ENCODE assay signal across 24 cellular contexts in the genomic region with DNA sequence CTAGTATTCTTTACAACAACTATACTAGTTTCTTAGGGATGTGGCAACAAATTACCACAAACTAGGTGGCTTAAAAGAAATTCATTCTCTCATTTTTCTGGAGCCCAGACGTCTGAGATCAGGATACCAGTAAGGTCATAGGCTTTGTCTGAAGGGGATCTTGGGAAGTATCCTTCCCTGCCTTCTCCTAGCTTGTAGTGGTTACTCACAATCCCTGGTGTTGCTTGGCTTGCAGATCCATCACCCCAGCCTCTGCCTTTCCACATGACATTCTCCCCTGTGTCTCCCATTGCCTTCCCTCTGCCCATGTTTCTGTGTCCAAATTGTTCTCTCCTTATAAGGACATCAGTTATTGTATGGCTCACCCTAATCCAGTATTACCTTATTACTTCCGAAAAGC. TPM values are rescaled to one million over a fixed set of nuclear protein-coding genes. Genes with fewer than 3 reads are reported as not detected.
DNase-seq lines count a peak whose midpoint lies in the region; ATAC-seq and TF ChIP-seq lines count a peak whose summit lies in the region.
"Had no signal": no experiment of that assay in that cellular context is flagged by ENCODE, and none has a peak within 500 bp of the region (broad histone marks: within the 10 kb centered on the region; RNA-seq: fewer than 3 reads in every experiment).

No MANE protein-coding gene starts in this region.

- H3K4me3 ChIP-seq in breast epithelium (no peak overlapping the region), lower lobe of right lung (no peak overlapping the region)
- H3K4me3 ChIP-seq in CD8-positive, alpha-beta memory T cell (ENCODE audit: low read length) = no peak overlapping the region
- H3K4me3 ChIP-seq: colonic mucosa, heart right ventricle, left lung, tibial artery had no signal

- DNase-seq in MCF 10A (ENCODE audit: unreplicated experiment) (no peak), breast epithelium (ENCODE audit: low spot score in 2 of 2) (no peak), chondrocyte (ENCODE audit: low spot score) (no peak), lower lobe of right lung (no peak)
- DNase-seq in CD8-positive, alpha-beta memory T cell = no peak
- DNase-seq: activated CD4-positive, alpha-beta memory T cell treated with anti-CD3 and anti-CD28 coated beads for 36 hours; activated gamma-delta T cell treated with Interleukin-2 at 50 U/mL for 16 hours; brain microvascular endothelial cell; colonic mucosa; H7; heart right ventricle; left lung; NCI-H1694 treated with DMSO at 0.1 percent for 48 hours; NCI-H2171 treated with DMSO at 0.1 percent for 48 hours; NCI-H526 treated with DMSO at 0.1 percent for 48 hours; stimulated activated CD4-positive, alpha-beta T cell treated with anti-CD3 and anti-CD28 coated beads, Interleukin-4, amount 100 ng/mL, for 1 hour; stimulated activated naive CD4-positive, alpha-beta T cell; tibial artery had no signal

- H3K27me3 Mint-ChIP-seq in MCF 10A (ENCODE audit: insufficient read depth, unreplicated experiment) = no peaks in the 10 kb centered on the region
- no peaks in the 10 kb centered on the region for H3K27me3 Mint-ChIP-seq in chondrocyte (ENCODE audit: low read depth)
- no peaks in the 10 kb centered on the region for H3K27me3 Mint-ChIP-seq in nephron (ENCODE audit: low read depth)
- peaks cover 10 to 18% of the 10 kb centered on the region in 2 donors for H3K27me3 Mint-ChIP-seq in CD8-positive, alpha-beta memory T cell
- H3K27me3 Mint-ChIP-seq: progenitor cell of endocrine pancreas had no signal

- H3K9me3 Mint-ChIP-seq in MCF 10A (ENCODE audit: unreplicated experiment) (peaks cover 6% of the 10 kb centered on the region), chondrocyte (ENCODE audit: low read depth) (peaks cover 14% of the 10 kb centered on the region), nephron (peaks cover 7% of the 10 kb centered on the region)
- peaks cover 0 to 6% (median 3%) of the 10 kb centered on the region in 5 donors for H3K9me3 Mint-ChIP-seq in CD8-positive, alpha-beta memory T cell
- H3K9me3 Mint-ChIP-seq: neural crest cell had no signal

- no peak for TF ChIP-seq POLR2A in breast epithelium (IDR thresholded peaks at IDR 0.05)

- intact Hi-C loops in MCF 10A (cut with micrococcal nuclease) (no loop called here), breast epithelium (cut with DNase I; ENCODE audit: low total_unique reads) (no loop called here), lower lobe of right lung (cut with DNase I) (no loop called here)

- H3K27me3 ChIP-seq in breast epithelium = no peaks in the 10 kb centered on the region
- H3K27me3 ChIP-seq in lower lobe of right lung (ENCODE audit: low read depth) = no peaks in the 10 kb centered on the region
- no peaks in the 10 kb centered on the region for H3K27me3 ChIP-seq in CD8-positive, alpha-beta memory T cell (ENCODE audit: insufficient read depth, low read length, poor library complexity, severe bottlenecking)
- H3K27me3 ChIP-seq: brain microvascular endothelial cell, colonic mucosa, heart right ventricle, left lung, tibial artery had no signal

- TF ChIP-seq CTCF in MCF 10A (IDR thresholded peaks at IDR 0.05; ENCODE audit: unreplicated experiment) (no peak), breast epithelium (IDR thresholded peaks at IDR 0.05) (no peak), chondrocyte (IDR thresholded peaks at IDR 0.05) (no peak), nephron (IDR thresholded peaks at IDR 0.05; ENCODE audit: unreplicated experiment in 3 of 3) (no peak), lower lobe of right lung (IDR thresholded peaks at IDR 0.05) (no peak)

- POLR2A ChIA-PET in MCF 10A (lab: Yijun Ruan, JAX) = interaction anchor here (1.0 to 6.1 kb wide), 9 partner anchors 8 to 82 kb away, joined by 4 to 132 read pairs (median 15); partner anchors contain the start of gene CLDN1
- POLR2A ChIA-PET in CD8-positive, alpha-beta memory T cell (lab: Charles Lee) = no interaction called here

- peak overlapping the region; percentile 99 for H3K27ac Mint-ChIP-seq in MCF 10A (ENCODE audit: low read depth, unreplicated experiment)
- peak overlapping the region; percentile 34 for H3K27ac Mint-ChIP-seq in chondrocyte (ENCODE audit: unreplicated experiment)
- H3K27ac Mint-ChIP-seq in nephron = peak overlapping the region in 2 of 3 experiments; percentile 67 to 87
- no peak overlapping the region for H3K27ac Mint-ChIP-seq in CD8-positive, alpha-beta memory T cell
- H3K27ac Mint-ChIP-seq: activated CD4-positive, alpha-beta memory T cell treated with anti-CD3 and anti-CD28 coated beads for 36 hours; progenitor cell of endocrine pancreas had no signal

- CTCF ChIA-PET in MCF 10A (lab: Yijun Ruan, JAX) = interaction anchor here (0.6 to 1.0 kb wide), 2 partner anchors 13 to 24 kb away, joined by 4 to 5 read pairs; partner anchors contain the start of gene CLDN1
- CTCF ChIA-PET in CD8-positive, alpha-beta memory T cell (lab: Charles Lee) = no interaction called here

- H3K4me3 Mint-ChIP-seq in MCF 10A (ENCODE audit: unreplicated experiment) = no peak overlapping the region
- H3K4me3 Mint-ChIP-seq in chondrocyte (ENCODE audit: unreplicated experiment) = no peak overlapping the region
- no peak overlapping the region for H3K4me3 Mint-ChIP-seq in nephron
- H3K4me3 Mint-ChIP-seq in CD8-positive, alpha-beta memory T cell = no peak overlapping the region
- H3K4me3 Mint-ChIP-seq: activated CD4-positive, alpha-beta memory T cell treated with anti-CD3 and anti-CD28 coated beads for 36 hours; neural crest cell had no signal

- ATAC-seq in lower lobe of right lung = no peak
- no peak for ATAC-seq in SK-N-SH treated with all-trans-retinoic acid at 6 μM for 48 hours
- no peak for ATAC-seq in HG02763 (IDR thresholded peaks at IDR 0.05; ENCODE audit: unreplicated experiment)

- peaks cover 7% of the 10 kb centered on the region for H3K36me3 Mint-ChIP-seq in MCF 10A (ENCODE audit: insufficient read depth, unreplicated experiment)
- H3K36me3 Mint-ChIP-seq in chondrocyte (ENCODE audit: low read depth) = peaks cover 1% of the 10 kb centered on the region
- H3K36me3 Mint-ChIP-seq in nephron (ENCODE audit: low read depth) = no peaks in the 10 kb centered on the region
- H3K36me3 Mint-ChIP-seq in CD8-positive, alpha-beta memory T cell = no peaks in the 10 kb centered on the region
- H3K36me3 Mint-ChIP-seq: activated CD4-positive, alpha-beta memory T cell treated with anti-CD3 and anti-CD28 coated beads for 36 hours had no signal

- H3K4me1 ChIP-seq in breast epithelium (no peaks in the 10 kb centered on the region), lower lobe of right lung (peaks cover 17% of the 10 kb centered on the region)
- H3K4me1 ChIP-seq in CD8-positive, alpha-beta memory T cell (ENCODE audit: insufficient read depth, low read length) = no peaks in the 10 kb centered on the region
- H3K4me1 ChIP-seq: colonic mucosa had no signal

- H3K9me3 ChIP-seq in breast epithelium = no peaks in the 10 kb centered on the region
- H3K9me3 ChIP-seq in lower lobe of right lung = no peaks in the 10 kb centered on the region
- H3K9me3 ChIP-seq in CD8-positive, alpha-beta memory T cell (ENCODE audit: low read length) = no peaks in the 10 kb centered on the region
- H3K9me3 ChIP-seq: colonic mucosa, left lung, tibial artery had no signal

- no TSS peak for BruUV-seq in MCF 10A (replicated peaks; lab: Mats Ljungman, UMichigan)

- H3K36me3 ChIP-seq in breast epithelium (no peaks in the 10 kb centered on the region), lower lobe of right lung (no peaks in the 10 kb centered on the region)
- no peaks in the 10 kb centered on the region for H3K36me3 ChIP-seq in CD8-positive, alpha-beta memory T cell (ENCODE audit: insufficient read depth, low read length)
- H3K36me3 ChIP-seq: brain microvascular endothelial cell, colonic mucosa, heart right ventricle, left lung, tibial artery had no signal

- peaks cover 39% of the 10 kb centered on the region for H3K4me1 Mint-ChIP-seq in MCF 10A (ENCODE audit: insufficient read depth, unreplicated experiment)
- H3K4me1 Mint-ChIP-seq in chondrocyte (ENCODE audit: low read depth) = peaks cover 27% of the 10 kb centered on the region
- peaks cover 17% of the 10 kb centered on the region for H3K4me1 Mint-ChIP-seq in nephron
- H3K4me1 Mint-ChIP-seq in CD8-positive, alpha-beta memory T cell = no peaks in the 10 kb centered on the region
- H3K4me1 Mint-ChIP-seq: neural crest cell had no signal

- H3K27ac ChIP-seq in breast epithelium (peak overlapping the region in 1 of 2 donors; percentile 81), lower lobe of right lung (no peak overlapping the region)
- no peak overlapping the region for H3K27ac ChIP-seq in CD8-positive, alpha-beta memory T cell (ENCODE audit: low read depth, low read length)
- H3K27ac ChIP-seq: tibial artery had no signal

TF ChIP-seq in SK-N-SH treated with all-trans-retinoic acid at 6 μM for 48 hours, 23 proteins besides CTCF, POLR2A, EP300 and RAD21 (continues in another document):
- TF ChIP-seq ZFP3 (CRISPR knock-in tag; IDR thresholded peaks at IDR 0.05) = no peak
- no peak for TF ChIP-seq ISL1 (CRISPR knock-in tag; IDR thresholded peaks at IDR 0.05)
- no peak for TF ChIP-seq PPARA (CRISPR knock-in tag; IDR thresholded peaks at IDR 0.05; ENCODE audit: borderline replicate concordance)
- no peak for TF ChIP-seq CREB5 (CRISPR knock-in tag; IDR thresholded peaks at IDR 0.05; ENCODE audit: low read depth)

RNA-seq across cellular contexts. Expression of gene CLDN1, which starts 24.3 kb away (rescaled TPM):
- total RNA-seq in MCF 10A (2022) (197 and 263 TPM in 2 replicates), breast epithelium (10 to 100 TPM in 1 of 3 donors, 1 to 10 TPM in 1, under 1 TPM in 1; 0.80 to 51.8 (median 2.9) TPM), chondrocyte (7.3 to 13.8 TPM (median 13.1 TPM) in 3 replicates), lower lobe of right lung (5.2 TPM)
- total RNA-seq in CD8-positive, alpha-beta memory T cell = under 1 TPM in 1 of 2 experiments, not detected in 1; 0.09 TPM
- not detected for polyA plus RNA-seq in CD8-positive, alpha-beta memory T cell

RNA-seq across cellular contexts. Expression of gene CLDN16, which starts 41.4 kb away (rescaled TPM):
- 0.23 TPM in 1 of 2 replicates, not detected in the other for total RNA-seq in MCF 10A (2022)
- under 1 TPM in 1 of 3 donors, not detected in 2; 0.29 TPM for total RNA-seq in breast epithelium
- 0.20 TPM in 1 of 3 replicates, not detected in the others for total RNA-seq in chondrocyte
- total RNA-seq in lower lobe of right lung = 0.74 TPM
- total RNA-seq in CD8-positive, alpha-beta memory T cell = not detected
- polyA plus RNA-seq in CD8-positive, alpha-beta memory T cell = not detected
- total RNA-seq: activated CD4-positive, alpha-beta memory T cell treated with anti-CD3 and anti-CD28 coated beads for 36 hours; colonic mucosa; heart right ventricle; neural crest cell had no signal
- polyA plus RNA-seq: BJ, heart right ventricle had no signal

Comparison
In these comparisons a context has a peak if more than half of its experiments do, and no peak if none do; other contexts are left out.
1. H3K27ac Mint-ChIP-seq: peak in MCF 10A (single experiment), chondrocyte (single experiment) and nephron (2 of 3); none in CD8-positive, alpha-beta memory T cell (0 of 8).